6 cellular contexts compared by ENCODE assay signal in genomic region chr19:54495284-54495683, GRCh38. TPM values are rescaled to one million over a fixed set of nuclear protein-coding genes. Genes with fewer than 3 reads are reported as not detected.
"Had no signal": no experiment of that assay in that cellular context is flagged by ENCODE, and none has a peak within 500 bp of the region (broad histone marks: within the 10 kb centered on the region; RNA-seq: fewer than 3 reads in every experiment).

No MANE protein-coding gene starts in this region.

RNA-seq across cellular contexts. Expression of gene LAIR2, which starts 7.3 kb away (rescaled TPM):
- total RNA-seq: M059J, PC-3, Peyer's patch, Right ventricle myocardium superior, SJSA1 had no signal
- polyA plus RNA-seq: SK-N-SH had no signal
